11 cellular contexts compared by ENCODE assay signal in genomic region chr7:38339953-38340819, GRCh38.
DNase-seq lines count a peak whose midpoint lies in the region; ATAC-seq, FAIRE-seq and TF ChIP-seq lines count a peak whose summit lies in the region.
"Had no signal": no experiment of that assay in that cellular context is flagged by ENCODE, and none has a peak within 500 bp of the region (broad histone marks: within the 10 kb centered on the region; RNA-seq: fewer than 3 reads in every experiment).

No MANE protein-coding gene starts in this region.

- no peak for TF ChIP-seq CTCF in CD8-positive, alpha-beta T cell (IDR thresholded peaks at IDR 0.05)
- TF ChIP-seq CTCF in Loucy (conservative IDR thresholded peaks at IDR 0.05; ENCODE audit: low read length) (no peak), prostate gland (IDR thresholded peaks at IDR 0.05) (no peak), kidney (IDR thresholded peaks at IDR 0.05; ENCODE audit: borderline replicate concordance, extremely low read depth, insufficient read depth) (no peak)

- no peak overlapping the region for H3K27ac ChIP-seq in CD8-positive, alpha-beta T cell (ENCODE audit: low read depth, low read length)
- H3K27ac ChIP-seq in prostate gland (peak overlapping the region; percentile 44 to 51), kidney (ENCODE audit: low read depth in 2 of 2, low read length in 2 of 2) (no peak overlapping the region)

- POLR2A ChIA-PET in CD8-positive, alpha-beta T cell (lab: Charles Lee) = interaction anchor here (1.0 kb wide), 1 partner anchor 9 kb away, joined by 5 read pairs; no protein-coding TSS in a partner anchor
- POLR2A ChIA-PET in activated naive CD8-positive, alpha-beta T cell treated with anti-CD3 and anti-CD28 coated beads, Interleukin-2, amount 10 ng/mL, durations not matched to agents 7 days and 5 days (lab: Charles Lee) = no interaction called here

- peaks cover 61% of the 10 kb centered on the region for H3K4me1 Mint-ChIP-seq in CD8-positive, alpha-beta T cell (ENCODE audit: low read depth)
- H3K4me1 Mint-ChIP-seq in activated naive CD8-positive, alpha-beta T cell treated with anti-CD3 and anti-CD28 coated beads, Interleukin-2, amount 10 ng/mL, durations not matched to agents 7 days and 5 days = peaks cover 40% of the 10 kb centered on the region

- H3K36me3 Mint-ChIP-seq in CD8-positive, alpha-beta T cell = peaks cover 4% of the 10 kb centered on the region
- no peaks in the 10 kb centered on the region for H3K36me3 Mint-ChIP-seq in activated naive CD8-positive, alpha-beta T cell treated with anti-CD3 and anti-CD28 coated beads, Interleukin-2, amount 10 ng/mL, durations not matched to agents 7 days and 5 days

- TF ChIP-seq POLR2A in prostate gland (IDR thresholded peaks at IDR 0.05) = no peak

- H3K4me3 ChIP-seq in CD8-positive, alpha-beta T cell (ENCODE audit: low read depth, low read length) = peak overlapping the region; percentile 18
- H3K4me3 ChIP-seq in Loucy (ENCODE audit: low read length, poor library complexity, severe bottlenecking) = peak overlapping the region; percentile 41
- no peak overlapping the region for H3K4me3 ChIP-seq in prostate gland
- H3K4me3 ChIP-seq in kidney (ENCODE audit: low read length in 2 of 2) = no peak overlapping the region

- H3F3A ChIP-seq in Loucy (ENCODE audit: low read depth) = no peaks in the 10 kb centered on the region

- peak overlapping the region; percentile 12 for H2AFZ ChIP-seq in Loucy (ENCODE audit: low read length)

- H3K4me3 Mint-ChIP-seq in CD8-positive, alpha-beta T cell = peak overlapping the region; percentile 72
- H3K4me3 Mint-ChIP-seq in activated naive CD8-positive, alpha-beta T cell treated with anti-CD3 and anti-CD28 coated beads, Interleukin-2, amount 10 ng/mL, durations not matched to agents 7 days and 5 days = peak overlapping the region; percentile 75

- H3K4me1 ChIP-seq in CD8-positive, alpha-beta T cell (ENCODE audit: insufficient read depth, low read length) = peaks cover 39% of the 10 kb centered on the region
- H3K4me1 ChIP-seq in Loucy (ENCODE audit: insufficient read depth, low read length, poor library complexity, severe bottlenecking) (peaks cover 26% of the 10 kb centered on the region), prostate gland (replicated peaks) (peaks cover 7% of the 10 kb centered on the region), kidney (ENCODE audit: control insufficient read depth in 1 of 2, insufficient read depth in 1 of 2, low read depth in 1 of 2, low read length in 2 of 2) (no peaks in the 10 kb centered on the region)

- H3K36me3 ChIP-seq in CD8-positive, alpha-beta T cell (ENCODE audit: insufficient read depth, low read length) = no peaks in the 10 kb centered on the region
- H3K36me3 ChIP-seq in Loucy (ENCODE audit: insufficient read depth, low read length) (no peaks in the 10 kb centered on the region), prostate gland (no peaks in the 10 kb centered on the region), kidney (ENCODE audit: control insufficient read depth in 1 of 2, insufficient read depth in 2 of 2, low read length in 2 of 2) (no peaks in the 10 kb centered on the region)

- H3K9me3 Mint-ChIP-seq in CD8-positive, alpha-beta T cell = no peaks in the 10 kb centered on the region
- H3K9me3 Mint-ChIP-seq in activated naive CD8-positive, alpha-beta T cell treated with anti-CD3 and anti-CD28 coated beads, Interleukin-2, amount 10 ng/mL, durations not matched to agents 7 days and 5 days = no peaks in the 10 kb centered on the region

- DNase-seq in CD8-positive, alpha-beta T cell = peak in 2 of 7 experiments; percentile 28 to 43
- DNase-seq in activated naive CD8-positive, alpha-beta T cell treated with anti-CD3 and anti-CD28 coated beads, Interleukin-2, amount 10 ng/mL, durations not matched to agents 7 days and 5 days = no peak
- DNase-seq in prostate gland (ENCODE audit: low spot score) (no peak), kidney (no peak), DMS153 (lab: John Stamatoyannopoulos, UW) (no peak), NCI-H345 treated with DMSO at 0.1 percent for 48 hours (lab: John Stamatoyannopoulos, UW; ENCODE audit: unreplicated experiment) (no peak)
- DNase-seq: EL, NCI-H446, PC-3 had no signal

- no peaks in the 10 kb centered on the region for H3K9me3 ChIP-seq in CD8-positive, alpha-beta T cell (ENCODE audit: low read length)
- H3K9me3 ChIP-seq in Loucy (ENCODE audit: insufficient read depth, low read depth, low read length) = no peaks in the 10 kb centered on the region
- no peaks in the 10 kb centered on the region for H3K9me3 ChIP-seq in prostate gland
- no peaks in the 10 kb centered on the region for H3K9me3 ChIP-seq in kidney (ENCODE audit: control insufficient read depth in 1 of 2, low read length in 2 of 2)

- intact Hi-C loops in CD8-positive, alpha-beta T cell (cut with DNase I, micrococcal nuclease) = loop anchor here in 1 of 2 experiments (5.0 kb wide), 1 partner anchor 32 kb away; no protein-coding TSS in a partner anchor
- intact Hi-C loops in prostate gland (cut with DNase I) (no loop called here), kidney (cut with DNase I) (no loop called here)

- WGBS in prostate gland = 83% methylated on average over 4 of the region's 4 CpGs

- no peaks in the 10 kb centered on the region for H4K20me1 ChIP-seq in Loucy (ENCODE audit: insufficient read depth, low read length, poor library complexity, severe bottlenecking)

- no peaks in the 10 kb centered on the region for H3K9me2 ChIP-seq in Loucy (replicated peaks; ENCODE audit: low read depth, low read length)

- H3K9ac ChIP-seq in Loucy (ENCODE audit: low read depth, low read length, poor library complexity, severe bottlenecking) = peak overlapping the region; percentile 59
- no peak overlapping the region for H3K9ac ChIP-seq in kidney (ENCODE audit: low read length in 2 of 2)

- no peak for FAIRE-seq in kidney (lab: Jason Lieb, UNC)

- H3K79me2 ChIP-seq in Loucy (ENCODE audit: insufficient read depth, low read length) = no peaks in the 10 kb centered on the region

- H3K4me2 ChIP-seq in Loucy (ENCODE audit: low read depth, low read length, poor library complexity, severe bottlenecking) = peak overlapping the region; percentile 68

- peak; percentile 70 for ATAC-seq in CD8-positive, alpha-beta T cell
- ATAC-seq in activated naive CD8-positive, alpha-beta T cell treated with anti-CD3 and anti-CD28 coated beads, Interleukin-2, amount 10 ng/mL, durations not matched to agents 7 days and 5 days (ENCODE audit: low read depth) = peak; percentile 81

- peak overlapping the region; percentile 92 for H3K27ac Mint-ChIP-seq in CD8-positive, alpha-beta T cell
- H3K27ac Mint-ChIP-seq in activated naive CD8-positive, alpha-beta T cell treated with anti-CD3 and anti-CD28 coated beads, Interleukin-2, amount 10 ng/mL, durations not matched to agents 7 days and 5 days = peak overlapping the region; percentile 87
- H3K27ac Mint-ChIP-seq: progenitor cell of endocrine pancreas had no signal

- no peaks in the 10 kb centered on the region for H3K27me3 ChIP-seq in CD8-positive, alpha-beta T cell (ENCODE audit: insufficient read depth, low read length)
- H3K27me3 ChIP-seq in Loucy (ENCODE audit: insufficient read depth, low read length, poor library complexity, severe bottlenecking) (no peaks in the 10 kb centered on the region), prostate gland (replicated peaks; ENCODE audit: insufficient read depth) (no peaks in the 10 kb centered on the region)

- CTCF ChIA-PET in CD8-positive, alpha-beta T cell (lab: Charles Lee) = interaction anchor here (0.8 to 3.9 kb wide), 9 partner anchors 9 to 124 kb away, joined by 3 to 18 read pairs (median 5); no protein-coding TSS in a partner anchor

- no peaks in the 10 kb centered on the region for H3K27me3 Mint-ChIP-seq in CD8-positive, alpha-beta T cell (ENCODE audit: low read depth)
- H3K27me3 Mint-ChIP-seq in activated naive CD8-positive, alpha-beta T cell treated with anti-CD3 and anti-CD28 coated beads, Interleukin-2, amount 10 ng/mL, durations not matched to agents 7 days and 5 days = no peaks in the 10 kb centered on the region
- H3K27me3 Mint-ChIP-seq: progenitor cell of endocrine pancreas had no signal

Comparison
In these comparisons a context has a peak if more than half of its experiments do, and no peak if none do; other contexts are left out.
1. H3K27ac ChIP-seq: peak in prostate gland (2 of 2); none in CD8-positive, alpha-beta T cell (single experiment) and kidney (0 of 2).
2. H3K4me3 ChIP-seq: peak in CD8-positive, alpha-beta T cell (single experiment) and Loucy (single experiment); none in prostate gland (0 of 2) and kidney (0 of 2).